1 cellular context compared by ENCODE assay signal in the genomic region with DNA sequence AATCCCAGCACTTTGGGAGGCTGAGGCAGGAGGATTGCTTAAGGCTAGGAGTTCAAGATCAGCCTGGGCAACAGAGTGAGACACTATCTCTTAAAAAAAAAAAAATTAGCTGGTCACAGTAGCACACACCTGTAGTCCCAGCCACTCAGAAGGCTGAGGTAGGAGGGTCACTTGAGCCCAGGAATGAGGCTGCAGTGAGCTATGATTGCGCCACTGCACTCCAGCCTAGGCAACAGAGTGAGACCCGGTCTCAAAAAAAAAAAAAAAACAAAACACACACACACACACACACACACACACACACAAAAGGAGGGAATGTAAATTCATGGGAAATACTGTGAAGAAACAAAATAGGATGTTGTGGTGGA. TPM values are rescaled to one million over a fixed set of nuclear protein-coding genes. Genes with fewer than 3 reads are reported as not detected.
"Had no signal": no experiment of that assay in that cellular context is flagged by ENCODE, and none has a peak within 500 bp of the region (broad histone marks: within the 10 kb centered on the region; RNA-seq: fewer than 3 reads in every experiment).

No MANE protein-coding gene starts in this region.

RNA-seq across cellular contexts. Expression of a gene that starts 15.0 kb away (rescaled TPM):
- polyA plus RNA-seq: naive thymus-derived CD4-positive, alpha-beta T cell had no signal
